Comparison of ENCODE assay signal across 12 cellular contexts in the genomic region with DNA sequence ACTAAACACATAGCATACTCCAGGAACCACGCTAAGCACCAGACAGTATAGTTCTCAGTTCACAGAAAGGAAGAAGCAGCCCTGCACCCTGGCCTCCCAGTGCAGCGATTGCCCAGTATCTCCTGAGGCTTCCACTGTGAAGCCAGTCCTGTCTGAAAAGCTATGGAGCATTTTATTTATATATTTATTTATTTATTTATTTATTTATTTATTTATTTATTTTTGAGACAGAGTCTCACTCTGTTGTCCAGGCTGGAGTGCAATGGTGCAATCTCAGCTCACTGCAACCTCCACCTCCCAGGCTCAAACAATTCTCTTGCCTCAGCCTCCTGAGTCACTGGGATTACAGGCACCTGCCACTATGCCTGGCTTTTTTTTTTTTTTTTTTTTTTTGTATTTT. TPM values are rescaled to one million over a fixed set of nuclear protein-coding genes. Genes with fewer than 3 reads are reported as not detected.
"Had no signal": no experiment of that assay in that cellular context is flagged by ENCODE, and none has a peak within 500 bp of the region (broad histone marks: within the 10 kb centered on the region; RNA-seq: fewer than 3 reads in every experiment).

No MANE protein-coding gene starts in this region.

RNA-seq across cellular contexts. Expression of a gene that starts 25.5 kb away (rescaled TPM):
- total RNA-seq: OCI-LY7, PC-3, PC-9, Peyer's patch, Right ventricle myocardium inferior, Right ventricle myocardium superior, RPMI7951, SJCRH30, SJSA1, SK-MEL-5, T-cell had no signal
- polyA plus RNA-seq: SK-N-SH had no signal
